8 cellular contexts compared by ENCODE assay signal in genomic region chr7:74850833-74851721, GRCh38. TPM values are rescaled to one million over a fixed set of nuclear protein-coding genes. Genes with fewer than 3 reads are reported as not detected.
DNase-seq lines count a peak whose midpoint lies in the region; ATAC-seq and TF ChIP-seq lines count a peak whose summit lies in the region.
"Not testable (repeated sequence)": the region's sequence is repeated elsewhere in the genome, so short reads cannot be mapped to it uniquely, and the experiment has no call there.

Gene GTF2IRD2 (minus strand): TSS chr7:74851605. CDS start chr7:74836378, 15,227 bp downstream.

- peak within 1 kb of the TSS; percentile 85 for H3K9ac ChIP-seq in HUES64 (ENCODE audit: low read depth, low read length)

- H3K27ac Mint-ChIP-seq in memory B cell = not testable (repeated sequence)

- H3K9me3 ChIP-seq in HUES64 (ENCODE audit: insufficient read depth, low read depth, low read length) = not testable (repeated sequence)

- H3K27ac ChIP-seq in HUES64 (ENCODE audit: low read depth, low read length) = peak within 1 kb of the TSS; percentile 67; the same call in 1 of the 2 replicates

- not testable (repeated sequence) for H3K4me1 ChIP-seq in HUES64 (ENCODE audit: insufficient read depth, low read length)

- H3K36me3 ChIP-seq in BJ (ENCODE audit: control insufficient read depth, insufficient read depth, low read length); HUES64 (ENCODE audit: insufficient read depth, low read length): not testable (repeated sequence)

- H3K4me1 Mint-ChIP-seq in memory B cell = not testable (repeated sequence)

- under 1% methylated on average over 20 of the region's 97 CpGs for WGBS in HUES64

- not testable (repeated sequence) for H3K9me3 Mint-ChIP-seq in memory B cell

- H3K27me3 Mint-ChIP-seq in memory B cell = not testable (repeated sequence)

- H3K4me3 ChIP-seq in BJ (ENCODE audit: low read depth, low read length) (peak within 1 kb of the TSS; percentile 28), HUES64 (ENCODE audit: low read length) (peak within 1 kb of the TSS; percentile 51)

- CTCF ChIA-PET in BJ (lab: Yijun Ruan, JAX) = not testable (repeated sequence)

- POLR2A ChIA-PET in BJ (lab: Charles Lee) = not testable (repeated sequence)

- not testable (repeated sequence) for TF ChIP-seq CTCF in BJ (IDR thresholded peaks at IDR 0.05; ENCODE audit: insufficient read depth, low read depth, low read length)

- DNase-seq in BJ (ENCODE audit: low read depth) = not testable (repeated sequence)
- DNase-seq in activated CD4-positive, alpha-beta T cell treated with anti-CD3 and anti-CD28 coated beads, Interleukin-2, amount 50 U/mL, for 4 hours = peak; percentile 51 to 64
- DNase-seq in ecto neural progenitor cell (ENCODE audit: low spot score) = peak; percentile 39
- peak in 1 of 2 donors; percentile 45 for DNase-seq in memory B cell (ENCODE audit: low spot score in 2 of 2)
- peak; percentile 70 for DNase-seq in stimulated activated CD4-positive, alpha-beta T cell treated with anti-CD3 and anti-CD28 coated beads, Interleukin-4, amount 100 ng/mL, for 24 hours

- H3K4me3 Mint-ChIP-seq in memory B cell = peak within 1 kb of the TSS; percentile 70

- ATAC-seq in GM19324 (IDR thresholded peaks at IDR 0.05; ENCODE audit: low FRiP score, unreplicated experiment) (peak; percentile 93), HG02840 (IDR thresholded peaks at IDR 0.05; ENCODE audit: low FRiP score, unreplicated experiment) (peak; percentile 91), memory B cell (ENCODE audit: low read depth) (peak; percentile 93)

- H3K27me3 ChIP-seq in BJ (ENCODE audit: control insufficient read depth, insufficient read depth, low read length); HUES64 (ENCODE audit: insufficient read depth, low read length): not testable (repeated sequence)

- not testable (repeated sequence) for H3K36me3 Mint-ChIP-seq in memory B cell

RNA-seq across cellular contexts. Expression of gene GTF2IRD2, which starts in this region (rescaled TPM):
- polyA plus RNA-seq in BJ (2011; rRNA removed) = 15.3 and 17.6 TPM in 2 replicates
- polyA minus RNA-seq in BJ (2011; rRNA and poly(A)+ RNA removed) = 4.2 and 4.7 TPM in 2 replicates
- polyA plus RNA-seq in HUES64 (2013, experiment 1 of 2) = 7.7 TPM
- 6.7 TPM for polyA plus RNA-seq in HUES64 (2013, experiment 2 of 2)
